Comparison of ENCODE assay signal across 17 cellular contexts in genomic region chr2:71005271-71006202, GRCh38. TPM values are rescaled to one million over a fixed set of nuclear protein-coding genes. Genes with fewer than 3 reads are reported as not detected.
DNase-seq lines count a peak whose midpoint lies in the region; ATAC-seq and TF ChIP-seq lines count a peak whose summit lies in the region.
"Had no signal": no experiment of that assay in that cellular context is flagged by ENCODE, and none has a peak within 500 bp of the region (broad histone marks: within the 10 kb centered on the region; RNA-seq: fewer than 3 reads in every experiment).

No MANE protein-coding gene starts in this region.

- DNase-seq in right atrium auricular region (ENCODE audit: low spot score) (peak; percentile 43), left ventricle myocardium superior (no peak), NB4 (ENCODE audit: low read depth) (peak; percentile 64), glutamatergic neuron (no peak), upper lobe of right lung (peak; percentile 40), SHP77 (lab: John Stamatoyannopoulos, UW) (no peak), GDM1 (lab: John Stamatoyannopoulos, UW) (no peak)
- DNase-seq: GOT3, NCI-H1694 treated with DMSO at 0.1 percent for 48 hours, NCI-H524, NCI-H82, PC-9, SJCRH30 had no signal

- H3K27me3 Mint-ChIP-seq in glutamatergic neuron (ENCODE audit: unreplicated experiment), result peaks cover 26% of the 10 kb centered on the region

- no peak for TF ChIP-seq POLR2A in NB4 (IDR thresholded peaks at IDR 0.05; ENCODE audit: extremely low read depth, insufficient read length)

- TF ChIP-seq CTCF in right atrium auricular region (IDR thresholded peaks at IDR 0.05) (no peak), NB4 (IDR thresholded peaks at IDR 0.05; ENCODE audit: low read depth, low read length) (no peak), glutamatergic neuron (IDR thresholded peaks at IDR 0.05; ENCODE audit: partially characterized antibody, unreplicated experiment) (no peak), upper lobe of right lung (IDR thresholded peaks at IDR 0.05) (no peak)

- H3K27ac ChIP-seq in right atrium auricular region (no peak overlapping the region), upper lobe of right lung (no peak overlapping the region)
- H3K27ac ChIP-seq: PC-9, RWPE1, SJCRH30 had no signal

- peaks cover 6% of the 10 kb centered on the region for H3K36me3 Mint-ChIP-seq in glutamatergic neuron (ENCODE audit: unreplicated experiment)

- H3K36me3 ChIP-seq in right atrium auricular region, result no peaks in the 10 kb centered on the region
- H3K36me3 ChIP-seq in upper lobe of right lung, result no peaks in the 10 kb centered on the region
- H3K36me3 ChIP-seq: SJCRH30 had no signal

- H3K9me3 Mint-ChIP-seq in glutamatergic neuron (ENCODE audit: unreplicated experiment), result peaks cover 13% of the 10 kb centered on the region

- H3K4me3 Mint-ChIP-seq in glutamatergic neuron (ENCODE audit: unreplicated experiment), result no peak overlapping the region
- H3K4me3 Mint-ChIP-seq: B cell had no signal

- H3K4me1 ChIP-seq in right atrium auricular region, result peaks cover 0 to 8% of the 10 kb centered on the region in 2 donors
- H3K4me1 ChIP-seq in upper lobe of right lung, result no peaks in the 10 kb centered on the region
- H3K4me1 ChIP-seq: SJCRH30 had no signal

- H3K4me1 Mint-ChIP-seq in glutamatergic neuron (ENCODE audit: low read depth, unreplicated experiment), result peaks cover 27% of the 10 kb centered on the region

- ATAC-seq in left ventricle myocardium superior, result no peak
- no peak for ATAC-seq in upper lobe of right lung
- no peak for ATAC-seq in HG02981 (IDR thresholded peaks at IDR 0.05; ENCODE audit: unreplicated experiment)

- H3K4me3 ChIP-seq in right atrium auricular region (no peak overlapping the region), NB4 (ENCODE audit: low read depth, low read length) (no peak overlapping the region), upper lobe of right lung (no peak overlapping the region)
- H3K4me3 ChIP-seq: PC-9, SJCRH30 had no signal

- H3K27ac Mint-ChIP-seq in glutamatergic neuron (ENCODE audit: unreplicated experiment), result peak overlapping the region; percentile 78
- H3K27ac Mint-ChIP-seq: B cell had no signal

- intact Hi-C loops in left ventricle myocardium superior (cut with micrococcal nuclease) (no loop called here), upper lobe of right lung (cut with DNase I) (no loop called here)

- H3K9me3 ChIP-seq in right atrium auricular region, result no peaks in the 10 kb centered on the region
- no peaks in the 10 kb centered on the region for H3K9me3 ChIP-seq in upper lobe of right lung
- H3K9me3 ChIP-seq: SJCRH30 had no signal

- H3K27me3 ChIP-seq in right atrium auricular region (no peaks in the 10 kb centered on the region), upper lobe of right lung (peaks cover 4% of the 10 kb centered on the region)
- H3K27me3 ChIP-seq: SJCRH30 had no signal

RNA-seq across cellular contexts. Expression of gene TEX261, which starts 10.9 kb away (rescaled TPM):
- total RNA-seq in right atrium auricular region (10 to 100 TPM; 26.7 to 38.0 TPM), left ventricle myocardium superior (50.4 TPM), glutamatergic neuron (ENCODE audit: unreplicated experiment) (43.0 TPM), upper lobe of right lung (63.1 TPM)

RNA-seq across cellular contexts. Expression of gene ANKRD53, which starts 27.1 kb away (rescaled TPM):
- total RNA-seq in right atrium auricular region (1 to 10 TPM in 1 of 2 donors, under 1 TPM in 1; 0.78 to 1.7 TPM), left ventricle myocardium superior (0.92 TPM), glutamatergic neuron (ENCODE audit: unreplicated experiment) (11.7 TPM), upper lobe of right lung (0.38 TPM)
- total RNA-seq: A172, PC-9 had no signal

Comparison
In these comparisons a context has a peak if more than half of its experiments do, and no peak if none do; other contexts are left out.
1. DNase-seq: peak in right atrium auricular region (single experiment), NB4 (single experiment) and upper lobe of right lung (single experiment); none in left ventricle myocardium superior (single experiment), glutamatergic neuron (single experiment), SHP77 (0 of 2) and GDM1 (single experiment).